1 cellular context compared by ENCODE assay signal in genomic region chr7:100374601-100375000, GRCh38.
TF ChIP-seq lines count a peak whose summit lies in the region.

No MANE protein-coding gene starts in this region.

TF ChIP-seq in GM23338, 12 proteins besides CTCF, POLR2A, EP300 and RAD21:
- TF ChIP-seq REST (IDR thresholded peaks at IDR 0.05; ENCODE audit: unreplicated experiment) (no peak), EZH2phosphoT487 (IDR thresholded peaks at IDR 0.05; ENCODE audit: unreplicated experiment) (no peak), ETS1 (IDR thresholded peaks at IDR 0.05) (no peak), ZNF462 (CRISPR knock-in tag; IDR thresholded peaks at IDR 0.05) (no peak), CREB1 (CRISPR knock-in tag; IDR thresholded peaks at IDR 0.05; ENCODE audit: low read depth) (no peak), ZNF114 (CRISPR knock-in tag; IDR thresholded peaks at IDR 0.05) (no peak), EZH2 (IDR thresholded peaks at IDR 0.05; ENCODE audit: low read depth, unreplicated experiment) (no peak), STAT1 (IDR thresholded peaks at IDR 0.05; ENCODE audit: unreplicated experiment) (no peak), POLR2AphosphoS5 (IDR thresholded peaks at IDR 0.05; ENCODE audit: low read depth) (no peak), ZNF331 (CRISPR knock-in tag; IDR thresholded peaks at IDR 0.05; ENCODE audit: low read depth) (no peak), NANOG (IDR thresholded peaks at IDR 0.05; ENCODE audit: borderline replicate concordance) (no peak), JUNB (IDR thresholded peaks at IDR 0.05; ENCODE audit: unreplicated experiment) (no peak)
